ENCODE assay signal across 17 cellular contexts in the genomic region with DNA sequence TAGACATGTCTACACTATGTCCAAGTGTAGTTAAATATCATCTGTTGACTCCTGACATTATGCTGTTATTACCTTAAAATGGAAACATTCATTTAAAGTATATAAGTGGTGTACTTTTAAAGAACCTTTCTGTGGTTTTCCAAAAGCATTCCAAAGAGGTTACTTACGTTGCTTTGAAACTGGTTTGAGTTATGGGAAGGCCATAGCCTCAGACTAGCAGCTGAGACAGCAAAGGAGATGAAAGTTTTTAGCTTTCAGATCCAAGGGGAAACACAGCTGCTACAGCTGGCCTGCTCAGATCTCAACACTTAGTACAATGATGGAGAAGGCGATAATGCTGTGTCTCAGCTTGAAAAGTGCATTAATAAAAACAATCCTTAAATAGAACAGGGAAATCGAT.
A peak's percentile ranks its signal among the peaks of the same experiment; 100 is the strongest.
DNase-seq lines count a peak whose midpoint lies in the region; ATAC-seq, FAIRE-seq and TF ChIP-seq lines count a peak whose summit lies in the region.
"Had no signal": no experiment of that assay in that cellular context is flagged by ENCODE, and none has a peak within 500 bp of the region (broad histone marks: within the 10 kb centered on the region; RNA-seq: fewer than 3 reads in every experiment).

No MANE protein-coding gene starts in this region.

- no peaks in the 10 kb centered on the region for H3K36me3 ChIP-seq in GM23338 (ENCODE audit: insufficient read depth)
- no peaks in the 10 kb centered on the region for H3K36me3 ChIP-seq in PC-3 (ENCODE audit: low read depth, low read length)
- H3K36me3 ChIP-seq in endothelial cell of umbilical vein (ENCODE audit: control insufficient read depth in 2 of 2, extremely low read depth in 1 of 2, insufficient read depth in 2 of 2, low read length in 2 of 2) = no peaks in the 10 kb centered on the region
- H3K36me3 ChIP-seq in body of pancreas (replicated peaks in 1 of 2; ENCODE audit: insufficient read depth in 1 of 2, low read depth in 2 of 2) = no peaks in the 10 kb centered on the region

- H3K4me1 ChIP-seq in GM23338 (ENCODE audit: insufficient read depth) (peaks cover 9% of the 10 kb centered on the region), PC-3 (ENCODE audit: insufficient read depth, low read length) (peaks cover 8% of the 10 kb centered on the region; the same call in 1 of the 2 replicates), endothelial cell of umbilical vein (ENCODE audit: control insufficient read depth, extremely low read depth, insufficient read depth, low read length) (no peaks in the 10 kb centered on the region), body of pancreas (no peaks in the 10 kb centered on the region)
- H3K4me1 ChIP-seq: parathyroid adenoma, testis had no signal

- H3K9me1 ChIP-seq in endothelial cell of umbilical vein (replicated peaks; ENCODE audit: control insufficient read depth, extremely low read depth, insufficient read depth, low read length) = no peaks in the 10 kb centered on the region

- no peak for ATAC-seq in GM23338
- no peak; the same call in 1 of the 2 replicates for ATAC-seq in PC-3
- no peak for ATAC-seq in body of pancreas
- no peak for ATAC-seq in GM19395 (IDR thresholded peaks at IDR 0.05; ENCODE audit: unreplicated experiment)
- ATAC-seq: activated CD8-positive, alpha-beta T cell treated with anti-CD3 and anti-CD28 coated beads for 36 hours; esophagus mucosa; Right ventricle myocardium inferior had no signal

- no peaks in the 10 kb centered on the region for H3K27me3 ChIP-seq in GM23338 (ENCODE audit: insufficient read depth)
- H3K27me3 ChIP-seq in PC-3 (ENCODE audit: low read length) = no peaks in the 10 kb centered on the region
- H3K27me3 ChIP-seq in endothelial cell of umbilical vein (ENCODE audit: control insufficient read depth in 2 of 2, insufficient read depth in 2 of 2, low read length in 2 of 2) = no peaks in the 10 kb centered on the region
- H3K27me3 ChIP-seq in body of pancreas = no peaks in the 10 kb centered on the region
- H3K27me3 ChIP-seq: testis had no signal

- H3K79me2 ChIP-seq in GM23338 (replicated peaks; ENCODE audit: insufficient read depth) = peaks cover 3% of the 10 kb centered on the region; the same call in 1 of the 2 replicates
- H3K79me2 ChIP-seq in PC-3 (ENCODE audit: low read length) = no peaks in the 10 kb centered on the region
- H3K79me2 ChIP-seq in endothelial cell of umbilical vein (ENCODE audit: control insufficient read depth, insufficient read depth, low read length) = no peaks in the 10 kb centered on the region
- H3K79me2 ChIP-seq: parathyroid adenoma had no signal

- no peak for TF ChIP-seq POLR2A in endothelial cell of umbilical vein (IDR thresholded peaks at IDR 0.05; ENCODE audit: low read depth, low read length)
- no peak for TF ChIP-seq POLR2A in body of pancreas (IDR thresholded peaks at IDR 0.05)

- dilution Hi-C loops in endothelial cell of umbilical vein (cut with MboI; ENCODE audit: extremely low pct_ligation_motif_present, low sequenced_read_pairs) = no loop called here

- intact Hi-C loops in PC-3 (cut with micrococcal nuclease) (no loop called here), endothelial cell of umbilical vein (cut with micrococcal nuclease) (no loop called here), body of pancreas (cut with DNase I) (no loop called here)

- 29 to 52% methylated on average over 3 of the region's 3 CpGs for WGBS in body of pancreas, 2 donors

- no peak overlapping the region for H3K4me3 Mint-ChIP-seq in GM23338
- H3K4me3 Mint-ChIP-seq in nephron = no peak overlapping the region
- H3K4me3 Mint-ChIP-seq: activated CD8-positive, alpha-beta T cell treated with anti-CD3 and anti-CD28 coated beads for 36 hours had no signal

- no peak overlapping the region for H3K4me3 ChIP-seq in GM23338
- no peak overlapping the region for H3K4me3 ChIP-seq in PC-3 (ENCODE audit: low read length)
- H3K4me3 ChIP-seq in endothelial cell of umbilical vein (replicated peaks in 1 of 3; ENCODE audit: insufficient read depth in 1 of 3, low read depth in 1 of 3, low read length in 3 of 3) = no peak overlapping the region
- H3K4me3 ChIP-seq in body of pancreas = no peak overlapping the region
- H3K4me3 ChIP-seq: testis had no signal

- no peaks in the 10 kb centered on the region for H3K36me3 Mint-ChIP-seq in GM23338 (ENCODE audit: low read depth)
- no peaks in the 10 kb centered on the region for H3K36me3 Mint-ChIP-seq in nephron (ENCODE audit: low read depth)

- H3K9me3 ChIP-seq in PC-3 (ENCODE audit: low read length) (no peaks in the 10 kb centered on the region), endothelial cell of umbilical vein (replicated peaks; ENCODE audit: control insufficient read depth, insufficient read depth, low read length) (no peaks in the 10 kb centered on the region), body of pancreas (no peaks in the 10 kb centered on the region)
- H3K9me3 ChIP-seq: testis had no signal

- H4K20me1 ChIP-seq in GM23338 (replicated peaks; ENCODE audit: insufficient read depth) = no peaks in the 10 kb centered on the region
- H4K20me1 ChIP-seq in PC-3 (ENCODE audit: low read length) = no peaks in the 10 kb centered on the region
- H4K20me1 ChIP-seq in endothelial cell of umbilical vein (replicated peaks; ENCODE audit: control insufficient read depth, extremely low read depth, insufficient read depth, low read length) = no peaks in the 10 kb centered on the region

- POLR2A ChIA-PET in PC-3 (lab: Charles Lee; ENCODE audit: unreplicated experiment) = interaction anchor here (0.6 kb wide), 1 partner anchor 66 kb away, joined by 3 read pairs; no protein-coding TSS in a partner anchor
- POLR2A ChIA-PET in endothelial cell of umbilical vein (lab: Charles Lee) = no interaction called here

- BruUV-seq in PC-3 (replicated peaks; lab: Mats Ljungman, UMichigan) (no TSS peak), endothelial cell of umbilical vein (replicated peaks; lab: Mats Ljungman, UMichigan) (no TSS peak)

- DNase-seq in GM23338 (ENCODE audit: low spot score) (no peak), PC-3 (peak; percentile 27), endothelial cell of umbilical vein (ENCODE audit: low read depth, low spot score) (peak; percentile 61), cerebellar nuclear complex (lab: John Stamatoyannopoulos, UW) (no peak), body of pancreas (no peak)
- DNase-seq in activated effector memory CD4-positive, alpha-beta T cell treated with Interleukin-2 at 50 U/mL for 16 hours = no peak
- DNase-seq: activated CD8-positive, alpha-beta T cell treated with anti-CD3 and anti-CD28 coated beads for 36 hours; COR-L47; KBM-7; NCI-H1694 treated with DMSO at 0.1 percent for 48 hours; testis had no signal

- H3K27me3 Mint-ChIP-seq in GM23338 (ENCODE audit: insufficient read depth, low read depth, poor library complexity) (no peaks in the 10 kb centered on the region), nephron (ENCODE audit: low read depth) (no peaks in the 10 kb centered on the region)
- H3K27me3 Mint-ChIP-seq: activated CD8-positive, alpha-beta T cell treated with anti-CD3 and anti-CD28 coated beads for 36 hours had no signal

- H3K9me3 Mint-ChIP-seq in GM23338 = no peaks in the 10 kb centered on the region
- no peaks in the 10 kb centered on the region for H3K9me3 Mint-ChIP-seq in nephron

- H3K27ac Mint-ChIP-seq in GM23338 (0 out of 2 replicates have a peak overlapping the region, but pooled peaks have one; percentile 12), nephron (peak overlapping the region; percentile 30 to 78 (median 52))
- H3K27ac Mint-ChIP-seq: activated CD8-positive, alpha-beta T cell treated with anti-CD3 and anti-CD28 coated beads for 36 hours had no signal

- H3K4me1 Mint-ChIP-seq in GM23338 (peaks cover 12% of the 10 kb centered on the region), nephron (peaks cover 31% of the 10 kb centered on the region)

- no peak overlapping the region for H3K4me2 ChIP-seq in GM23338
- H3K4me2 ChIP-seq in PC-3 (ENCODE audit: low read length) = no peak overlapping the region
- H3K4me2 ChIP-seq in endothelial cell of umbilical vein (ENCODE audit: insufficient read depth, low read length) = no peak overlapping the region

- CTCF ChIA-PET in PC-3 (lab: Charles Lee) (no interaction called here), endothelial cell of umbilical vein (lab: Charles Lee) (no interaction called here)

- H3K27ac ChIP-seq in GM23338 (ENCODE audit: low read depth) (no peak overlapping the region), PC-3 (ENCODE audit: low read length) (no peak overlapping the region), endothelial cell of umbilical vein (ENCODE audit: insufficient read depth, low read depth, low read length) (no peak overlapping the region), body of pancreas (no peak overlapping the region)
- H3K27ac ChIP-seq: parathyroid adenoma, testis had no signal

- H3K9me2 ChIP-seq in GM23338 (ENCODE audit: insufficient read depth) (no peaks in the 10 kb centered on the region), PC-3 (replicated peaks; ENCODE audit: low read length) (no peaks in the 10 kb centered on the region)

- H3K9ac ChIP-seq in PC-3 (ENCODE audit: low read length) (no peak overlapping the region), endothelial cell of umbilical vein (replicated peaks; ENCODE audit: extremely low read depth, insufficient read depth, low read length) (no peak overlapping the region)
- H3K9ac ChIP-seq: parathyroid adenoma had no signal

- H3F3A ChIP-seq in GM23338 (replicated peaks; ENCODE audit: low read depth) (no peaks in the 10 kb centered on the region), PC-3 (ENCODE audit: low read length, unreplicated experiment) (no peaks in the 10 kb centered on the region)

- H2AFZ ChIP-seq in GM23338 (no peak overlapping the region), PC-3 (ENCODE audit: low read length) (no peak overlapping the region), endothelial cell of umbilical vein (ENCODE audit: low read depth, low read length) (no peak overlapping the region)
- H2AFZ ChIP-seq: parathyroid adenoma had no signal

- no peak for FAIRE-seq in endothelial cell of umbilical vein (lab: Jason Lieb, UNC)
- FAIRE-seq: TTC549 had no signal

- TF ChIP-seq CTCF in GM23338 (conservative IDR thresholded peaks at IDR 0.05; ENCODE audit: low read depth in 2 of 2) (no peak), PC-3 (conservative IDR thresholded peaks at IDR 0.05; ENCODE audit: low read depth, low read length) (no peak), endothelial cell of umbilical vein (IDR thresholded peaks at IDR 0.05; ENCODE audit: extremely low read depth in 1 of 2, insufficient read depth in 1 of 2, low read depth in 1 of 2, low read length in 2 of 2) (no peak), nephron (IDR thresholded peaks at IDR 0.05; ENCODE audit: unreplicated experiment in 3 of 3) (no peak), body of pancreas (IDR thresholded peaks at IDR 0.05) (no peak)

TF ChIP-seq in endothelial cell of umbilical vein, 7 proteins besides CTCF, POLR2A, EP300 and RAD21:
- TF ChIP-seq EZH2 (IDR thresholded peaks at IDR 0.05; ENCODE audit: borderline replicate concordance, low read depth, low read length, severe bottlenecking) (no peak), JUN (IDR thresholded peaks at IDR 0.05; ENCODE audit: borderline replicate concordance, insufficient read depth, insufficient read length, low read depth) (no peak)

Comparison
In these comparisons a context has a peak if more than half of its experiments do, and no peak if none do; other contexts are left out.
1. DNase-seq: peak in PC-3 (single experiment) and endothelial cell of umbilical vein (single experiment); none in GM23338 (single experiment), cerebellar nuclear complex (0 of 2), activated effector memory CD4-positive, alpha-beta T cell treated with Interleukin-2 at 50 U/mL for 16 hours (single experiment) and body of pancreas (0 of 4).